ENCODE assay signal across 7 cellular contexts in genomic region chrX:123731987-123732678, GRCh38. TPM values are rescaled to one million over a fixed set of nuclear protein-coding genes. Genes with fewer than 3 reads are reported as not detected.
DNase-seq lines count a peak whose midpoint lies in the region; ATAC-seq, FAIRE-seq and TF ChIP-seq lines count a peak whose summit lies in the region.

No MANE protein-coding gene starts in this region.

- H3K27ac ChIP-seq in GM12878 (ENCODE audit: control insufficient read depth, insufficient read depth) = peak overlapping the region; percentile 75

- H3K4me2 ChIP-seq in GM12878 (ENCODE audit: control insufficient read depth, insufficient read depth) = peak overlapping the region; percentile 49; the same call in 1 of the 2 replicates

- intact Hi-C loops in GM12878 (cut with micrococcal nuclease; ENCODE audit: unreplicated experiment) = no loop called here

- peaks cover 57% of the 10 kb centered on the region for H3K79me2 ChIP-seq in GM12878 (ENCODE audit: control insufficient read depth, insufficient read depth, low read length)

- no peaks in the 10 kb centered on the region for H3K27me3 ChIP-seq in GM12878 (replicated peaks in 1 of 2; ENCODE audit: control insufficient read depth in 2 of 2, insufficient read depth in 2 of 2, low read length in 1 of 2)

- TSS peak; percentile 79 for BruUV-seq in GM12878 (replicated peaks; lab: Mats Ljungman, UMichigan)

- TF ChIP-seq EP300 in GM12878 (IDR thresholded peaks at IDR 0.05; ENCODE audit: borderline replicate concordance in 1 of 2, control insufficient read depth in 1 of 2, low read depth in 2 of 2, low read length in 2 of 2) = no peak

- SMC1A ChIA-PET in GM12878 (lab: Charles Lee; ENCODE audit: uncharacterized antibody, unreplicated experiment) = interaction anchor here (0.9 to 1.3 kb wide), 3 partner anchors 11 to 46 kb away, joined by 3 to 4 read pairs (median 3); no protein-coding TSS in a partner anchor

- CTCF ChIA-PET in GM12878 (lab: Yijun Ruan, JAX) = interaction anchor here (1.5 kb wide), 1 partner anchor 46 kb away, joined by 3 read pairs; no protein-coding TSS in a partner anchor

- peak overlapping the region; percentile 64; the same call in 1 of the 2 replicates for H2AFZ ChIP-seq in GM12878 (ENCODE audit: control insufficient read depth, low read depth, low read length)

- no peak for TF ChIP-seq RAD21 in GM12878 (IDR thresholded peaks at IDR 0.05; ENCODE audit: insufficient read depth, low read depth, low read length)

- in situ Hi-C loops in GM12878 (cut with MboI) = no loop called here

- ATAC-seq in GM21576 (IDR thresholded peaks at IDR 0.05; ENCODE audit: unreplicated experiment) (peak; percentile 16), GM12878 (peak; percentile 34)

- H3K36me3 ChIP-seq in GM12878 (ENCODE audit: control insufficient read depth in 2 of 2, insufficient read depth in 2 of 2, low read length in 1 of 2) = no peaks in the 10 kb centered on the region

- H3K4me1 ChIP-seq in GM12878 (ENCODE audit: control insufficient read depth, insufficient read depth, low read length) = no peaks in the 10 kb centered on the region

- H3K4me3 ChIP-seq in GM12878 = peak overlapping the region; percentile 71

- TF ChIP-seq CTCF in GM12878 (IDR thresholded peaks at IDR 0.05 in 2 of 3, conservative IDR thresholded peaks at IDR 0.05 in 1 of 3; ENCODE audit: control insufficient read depth in 2 of 3, extremely low read depth in 1 of 3, insufficient read depth in 1 of 3, low read depth in 3 of 3, low read length in 3 of 3) = no peak

- peak overlapping the region; percentile 71 for H3K9ac ChIP-seq in GM12878 (ENCODE audit: control insufficient read depth, insufficient read depth, low read length)

- FAIRE-seq in GM12878 (lab: Jason Lieb, UNC) = no peak

- H3K9me3 ChIP-seq in GM12878 (replicated peaks; ENCODE audit: control insufficient read depth, insufficient read depth, low read length) = no peaks in the 10 kb centered on the region; the same call in 2 of the 3 replicates

- RAD21 ChIA-PET in GM12878 (lab: Charles Lee; ENCODE audit: unreplicated experiment) = interaction anchor here (1.0 kb wide), 1 partner anchor 18 kb away, joined by 3 read pairs; no protein-coding TSS in a partner anchor

- WGBS in GM12878 (ENCODE audit: insufficient coverage, insufficient replicate concordance, low lambda C conversion rate, missing lambda C conversion rate) = 31% methylated on average over 43 of the region's 43 CpGs

- POLR2A ChIA-PET in GM12878 (lab: Charles Lee) = interaction anchor here (0.6 kb wide), 2 partner anchors 29 to 228 kb away, joined by 3 to 5 read pairs; no protein-coding TSS in a partner anchor

- no peak for TF ChIP-seq POLR2A in GM12878 (IDR thresholded peaks at IDR 0.05; ENCODE audit: low read depth, low read length)

- DNase-seq in ELR (ENCODE audit: low read depth) = peak; percentile 58
- DNase-seq in NAMALWA (ENCODE audit: low spot score) = peak; percentile 28
- DNase-seq in GM12878 (ENCODE audit: low read depth, low spot score) = no peak
- DNase-seq in iPS-NIHi11 (ENCODE audit: low spot score) = peak; percentile 36
- DNase-seq in stimulated activated CD4-positive, alpha-beta T cell treated with anti-CD3 and anti-CD28 coated beads, TNF-alpha, amount 100 ng/mL, for 24 hours (ENCODE audit: low read depth in 3 of 3) = peak in 2 of 3 experiments; percentile 0 to 2
- DNase-seq in hippocampal formation (lab: John Stamatoyannopoulos, UW) = no peak

- no peaks in the 10 kb centered on the region for H4K20me1 ChIP-seq in GM12878 (ENCODE audit: control insufficient read depth, insufficient read depth)

TF ChIP-seq in GM12878, 131 proteins besides CTCF, POLR2A, EP300 and RAD21:
- TF ChIP-seq SIN3A (IDR thresholded peaks at IDR 0.05; ENCODE audit: low read depth, low read length) (no peak), ZNF384 (IDR thresholded peaks at IDR 0.05; ENCODE audit: borderline replicate concordance, low read depth, low read length) (no peak), ELK1 (IDR thresholded peaks at IDR 0.05; ENCODE audit: low read depth, low read length) (no peak), HDAC6 (IDR thresholded peaks at IDR 0.05; ENCODE audit: unreplicated experiment) (no peak), PAX8 (IDR thresholded peaks at IDR 0.05) (no peak)
TF ChIP-seq in GM12878: peak in this region for 0.

RNA-seq across cellular contexts. Expression of gene THOC2, which starts 0.7 kb away (rescaled TPM):
- total RNA-seq in GM12878 (2013; cell fraction: nucleolus; rRNA removed) = 552 and 556 TPM in 2 replicates
- total RNA-seq in GM12878 (2014; rRNA removed) = 64.8 and 85.6 TPM in 2 replicates
- 107 and 114 TPM in 2 replicates for total RNA-seq in GM12878 (2014; rRNA removed; fragmentation: Illumina TruSeq; extraction: Trizol)
- total RNA-seq in GM12878 (2021) = 69.3 and 69.9 TPM in 2 replicates
- polyA plus RNA-seq in GM12878 (2011; ENCODE audit: low read depth) = 39.9 TPM
- polyA plus RNA-seq in GM12878 (2011; rRNA removed) = 136 and 209 TPM in 2 replicates
- 31.2 and 32.3 TPM in 2 replicates for polyA plus RNA-seq in GM12878 (2011; cell fraction: cytosol; rRNA removed)
- 189 and 222 TPM in 2 replicates for polyA plus RNA-seq in GM12878 (2011; cell fraction: nucleus; rRNA removed)
- 50.7 and 64.0 TPM in 2 replicates for polyA plus RNA-seq in GM12878 (2012)
- polyA plus RNA-seq in GM12878 (2014; fragmentation: Illumina TruSeq; extraction: Trizol) = 97.0 and 115 TPM in 2 replicates
- 100 to 1,000 TPM in 1 of 2 experiments, 10 to 100 TPM in 1; 65.9 to 100 TPM for polyA plus RNA-seq in GM12878 (2014; fragmentation: Nextera tagmentation; extraction: Ambion mirVana)
- polyA plus RNA-seq in GM12878 (2014; rRNA removed) = 57.0 and 71.3 TPM in 2 replicates
- 10 to 100 TPM; 74.6 to 75.7 TPM for polyA plus RNA-seq in GM12878 (2016; fragmentation: Nextera tagmentation; extraction: Ambion mirVana)
- 78.8 and 88.8 TPM in 2 replicates for polyA minus RNA-seq in GM12878 (2011; rRNA and poly(A)+ RNA removed)
- 21.8 and 27.4 TPM in 2 replicates for polyA minus RNA-seq in GM12878 (2011; cell fraction: cytosol; rRNA and poly(A)+ RNA removed)
- 129 and 143 TPM in 2 replicates for polyA minus RNA-seq in GM12878 (2011; cell fraction: nucleus; rRNA and poly(A)+ RNA removed)

Comparison
In these comparisons a context has a peak if more than half of its experiments do, and no peak if none do; other contexts are left out.
1. DNase-seq: peak in ELR (single experiment), NAMALWA (single experiment), iPS-NIHi11 (single experiment) and stimulated activated CD4-positive, alpha-beta T cell treated with anti-CD3 and anti-CD28 coated beads, TNF-alpha, amount 100 ng/mL, for 24 hours (2 of 3); none in GM12878 (single experiment) and hippocampal formation (0 of 2).